Comparison of ENCODE assay signal across 9 cellular contexts in genomic region chr6:154733610-154734379, GRCh38. TPM values are rescaled to one million over a fixed set of nuclear protein-coding genes. Genes with fewer than 3 reads are reported as not detected.
DNase-seq lines count a peak whose midpoint lies in the region; ATAC-seq, FAIRE-seq and TF ChIP-seq lines count a peak whose summit lies in the region.
"Had no signal": no experiment of that assay in that cellular context is flagged by ENCODE, and none has a peak within 500 bp of the region (broad histone marks: within the 10 kb centered on the region; RNA-seq: fewer than 3 reads in every experiment).

No MANE protein-coding gene starts in this region.

- peak overlapping the region; percentile 99 to 100 for H3K27ac ChIP-seq in kidney (ENCODE audit: low read depth in 2 of 2, low read length in 2 of 2)

- no peaks in the 10 kb centered on the region for H3K9me3 ChIP-seq in kidney (ENCODE audit: control insufficient read depth in 1 of 2, low read length in 2 of 2)

- ATAC-seq in HG03432 (IDR thresholded peaks at IDR 0.05; ENCODE audit: unreplicated experiment) = peak; percentile 83

- intact Hi-C loops in kidney (cut with DNase I) = no loop called here

- no peaks in the 10 kb centered on the region for H3K36me3 ChIP-seq in kidney (ENCODE audit: control insufficient read depth in 1 of 2, insufficient read depth in 2 of 2, low read length in 2 of 2)

- peaks cover 10 to 24% of the 10 kb centered on the region in 2 donors for H3K4me1 ChIP-seq in kidney (ENCODE audit: control insufficient read depth in 1 of 2, insufficient read depth in 1 of 2, low read depth in 1 of 2, low read length in 2 of 2)

- FAIRE-seq in kidney (lab: Jason Lieb, UNC) = peak; percentile 33
- FAIRE-seq: colon had no signal

- no peak for TF ChIP-seq CTCF in kidney (IDR thresholded peaks at IDR 0.05; ENCODE audit: borderline replicate concordance, extremely low read depth, insufficient read depth)

- DNase-seq in AML-193 (lab: John Stamatoyannopoulos, UW) (peak; percentile 89 to 93), NCI-H460 (ENCODE audit: extremely low read depth, low read depth) (peak; percentile 88), cerebellum (ENCODE audit: low spot score) (peak; percentile 97), kidney (peak; percentile 99)
- DNase-seq in activated CD4-positive, alpha-beta T cell treated with anti-CD3 and anti-CD28 coated beads for 1 hour = peak; percentile 79
- DNase-seq in stimulated activated CD4-positive, alpha-beta T cell treated with anti-CD3 and anti-CD28 coated beads, Interleukin-15, amount 100 ng/mL, for 1 hour (ENCODE audit: low read depth in 1 of 2, low spot score in 1 of 2) = peak; percentile 79 to 80

- H3K9ac ChIP-seq in kidney (ENCODE audit: low read length in 2 of 2) = peak overlapping the region; percentile 93 to 99

- peak; percentile 13 for TF ChIP-seq POLR2A in GM19193 (IDR thresholded peaks at IDR 0.05; ENCODE audit: extremely low read depth, insufficient read depth, insufficient read length)

- H3K4me3 ChIP-seq in kidney (ENCODE audit: low read length in 2 of 2) = peak overlapping the region; percentile 92 to 97

RNA-seq across cellular contexts. Expression of gene SCAF8, which starts 0.6 kb away (rescaled TPM):
- total RNA-seq in NCI-H460 (2014; rRNA removed; shearing (Covaris generic)) = 21.2 and 23.4 TPM in 2 replicates
- 10.9 and 14.1 TPM in 2 replicates for polyA plus RNA-seq in NCI-H460 (2014; cell fraction: nucleus; rRNA removed)
- total RNA-seq in cerebellum (78.9 TPM), kidney (52.2 TPM)
- polyA plus RNA-seq in kidney (ENCODE audit: insufficient read depth, low read depth, low replicate concordance) = 8.3 TPM

Comparison
In these comparisons a context has a peak if more than half of its experiments do, and no peak if none do; other contexts are left out.
1. Peak in every context shown above with its lines: DNase-seq, ATAC-seq, H3K4me3 ChIP-seq and H3K27ac ChIP-seq.